Comparison of ENCODE assay signal across 8 cellular contexts in the genomic region with DNA sequence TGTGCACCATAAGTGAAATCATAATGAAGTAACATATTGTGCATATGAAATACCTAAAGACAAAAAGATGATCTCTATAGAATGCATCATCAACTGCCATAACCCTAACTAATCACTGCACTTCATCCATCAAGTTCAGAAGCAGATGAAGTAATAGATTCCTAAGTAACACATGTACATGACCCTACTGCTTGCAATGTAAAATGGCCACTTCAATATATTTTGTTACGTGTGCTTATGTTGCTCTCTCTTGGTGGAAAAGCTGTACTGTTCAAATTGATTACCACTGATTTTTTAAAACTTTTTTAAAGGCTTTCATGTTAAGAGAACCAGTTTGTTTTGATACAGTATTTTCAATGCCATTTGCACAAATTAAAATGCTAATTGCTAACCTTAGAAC.
DNase-seq lines count a peak whose midpoint lies in the region; ATAC-seq, FAIRE-seq and TF ChIP-seq lines count a peak whose summit lies in the region.

No MANE protein-coding gene starts in this region.

- H2AFZ ChIP-seq in OCI-LY1 (ENCODE audit: low read length), result no peak overlapping the region

- H3K9me3 ChIP-seq in OCI-LY1 (ENCODE audit: low read length), result no peaks in the 10 kb centered on the region

- no peak overlapping the region for H3K4me3 Mint-ChIP-seq in natural killer cell

- H3K9ac ChIP-seq in OCI-LY1 (ENCODE audit: low read length), result no peak overlapping the region; the same call in 1 of the 2 replicates

- H3K36me3 ChIP-seq in OCI-LY1 (ENCODE audit: insufficient read depth, low read length), result no peaks in the 10 kb centered on the region

- FAIRE-seq in A204.1 (lab: Jason Lieb, UNC), result peak; percentile 48

- H3K27me3 Mint-ChIP-seq in natural killer cell (ENCODE audit: low read depth in 2 of 2), result peaks cover 8 to 21% of the 10 kb centered on the region in 2 donors

- no peak overlapping the region for H3K27ac Mint-ChIP-seq in natural killer cell

- TF ChIP-seq CTCF in OCI-LY1 (IDR thresholded peaks at IDR 0.05; ENCODE audit: low read length) (peak; percentile 59; the same call in 1 of the 2 replicates), foreskin keratinocyte (conservative IDR thresholded peaks at IDR 0.05) (peak; percentile 38), natural killer cell (IDR thresholded peaks at IDR 0.05) (no peak)

- H3K4me1 ChIP-seq in OCI-LY1 (ENCODE audit: insufficient read depth, low read length, severe bottlenecking) (peaks cover 53% of the 10 kb centered on the region), foreskin keratinocyte (no peaks in the 10 kb centered on the region)

- intact Hi-C loops in natural killer cell (cut with micrococcal nuclease), result no loop called here

- H3K36me3 Mint-ChIP-seq in natural killer cell, result no peaks in the 10 kb centered on the region

- peaks cover 0 to 10% of the 10 kb centered on the region in 2 donors for H3K4me1 Mint-ChIP-seq in natural killer cell

- no peak overlapping the region for H3K4me2 ChIP-seq in OCI-LY1 (ENCODE audit: low read length)

- ATAC-seq in GM18868 (IDR thresholded peaks at IDR 0.05; ENCODE audit: unreplicated experiment), result peak; percentile 37
- no peak for ATAC-seq in foreskin keratinocyte
- no peak for ATAC-seq in natural killer cell

- H3K27me3 ChIP-seq in OCI-LY1 (ENCODE audit: insufficient read depth, low read length), result no peaks in the 10 kb centered on the region
- H3K27me3 ChIP-seq in foreskin keratinocyte, result no peaks in the 10 kb centered on the region

- H3F3A ChIP-seq in OCI-LY1 (ENCODE audit: insufficient read depth, low read length), result no peaks in the 10 kb centered on the region

- H3K27ac ChIP-seq in OCI-LY1 (ENCODE audit: low read depth, low read length, poor library complexity, severe bottlenecking) (peak overlapping the region; percentile 68), foreskin keratinocyte (no peak overlapping the region)

- H3K9me2 ChIP-seq in OCI-LY1 (ENCODE audit: low read depth, low read length), result no peaks in the 10 kb centered on the region

- no peaks in the 10 kb centered on the region for H4K20me1 ChIP-seq in OCI-LY1 (ENCODE audit: insufficient read depth, low read length)

- no peak overlapping the region for H3K4me3 ChIP-seq in OCI-LY1 (ENCODE audit: low read depth, low read length, poor library complexity, severe bottlenecking)

- DNase-seq in foreskin keratinocyte (peak in 1 of 2 donors; percentile 23), natural killer cell (no peak), NCI-H774 (lab: John Stamatoyannopoulos, UW) (no peak)
- DNase-seq in activated CD4-positive, alpha-beta T cell treated with anti-CD3 and anti-CD28 coated beads, Interleukin-2, amount 50 U/mL, for 4 hours, result no peak
- no peak for DNase-seq in effector CD4-positive, alpha-beta T cell

- H3K9me3 Mint-ChIP-seq in natural killer cell, result no peaks in the 10 kb centered on the region

- no peaks in the 10 kb centered on the region; the same call in 1 of the 2 replicates for H3K79me2 ChIP-seq in OCI-LY1 (ENCODE audit: insufficient read depth, low read length)
